17 cellular contexts compared by ENCODE assay signal in the genomic region with DNA sequence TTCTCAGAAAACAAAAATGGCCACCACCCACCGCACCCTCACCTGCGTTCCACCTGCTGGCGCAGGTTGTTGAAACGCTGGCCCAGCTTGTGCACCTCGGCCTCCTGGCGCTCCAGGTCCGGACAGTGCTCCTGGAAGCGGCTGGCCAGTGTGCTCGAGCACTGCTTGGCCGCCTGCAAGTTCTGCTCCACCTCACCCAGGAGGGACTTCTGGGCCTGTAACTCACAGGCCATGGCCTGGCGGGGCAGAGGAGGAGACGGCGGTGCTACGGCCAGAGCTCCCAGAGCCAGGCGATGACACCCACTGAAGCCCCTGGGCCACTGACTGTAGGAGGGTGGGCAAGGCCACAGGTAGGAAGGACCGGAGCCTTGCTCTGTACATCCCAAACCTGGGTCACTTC. TPM values are rescaled to one million over a fixed set of nuclear protein-coding genes. Genes with fewer than 3 reads are reported as not detected.
A peak's percentile ranks its signal among the peaks of the same experiment; 100 is the strongest.
DNase-seq lines count a peak whose midpoint lies in the region; ATAC-seq, FAIRE-seq and TF ChIP-seq lines count a peak whose summit lies in the region.
"Had no signal": no experiment of that assay in that cellular context is flagged by ENCODE, and none has a peak within 500 bp of the region (broad histone marks: within the 10 kb centered on the region; RNA-seq: fewer than 3 reads in every experiment).

No MANE protein-coding gene starts in this region.

- peaks cover 3% of the 10 kb centered on the region for H3K27me3 Mint-ChIP-seq in glutamatergic neuron (ENCODE audit: unreplicated experiment)
- H3K27me3 Mint-ChIP-seq: CD4-positive, alpha-beta memory T cell had no signal

- no peak for TF ChIP-seq POLR2A in HepG2 (IDR thresholded peaks at IDR 0.05; ENCODE audit: insufficient read depth in 1 of 2, low read depth in 2 of 2, low read length in 2 of 2)
- TF ChIP-seq POLR2A in right lobe of liver (IDR thresholded peaks at IDR 0.05): no peak

- POLR2A ChIA-PET in HepG2 (lab: Yijun Ruan, JAX): no interaction called here

- H3K9me3 ChIP-seq in HepG2 (ENCODE audit: low read length): no peaks in the 10 kb centered on the region
- no peaks in the 10 kb centered on the region for H3K9me3 ChIP-seq in right lobe of liver
- H3K9me3 ChIP-seq in osteoblast (ENCODE audit: low read depth, low read length): no peaks in the 10 kb centered on the region
- H3K9me3 ChIP-seq: BLaER1 had no signal

- ATAC-seq in HepG2 (no peak; the same call in 2 of the 3 replicates), right lobe of liver (no peak)
- ATAC-seq: GM23338, HCT116 had no signal

- H3K4me3 Mint-ChIP-seq in glutamatergic neuron (ENCODE audit: unreplicated experiment): no peak overlapping the region
- H3K4me3 Mint-ChIP-seq: CD14-positive monocyte; CD4-positive, alpha-beta memory T cell; GM23338; HFFc6 had no signal

- H3K27ac ChIP-seq in HepG2 (ENCODE audit: extremely low read length, insufficient read depth, low read length): no peak overlapping the region
- no peak overlapping the region for H3K27ac ChIP-seq in right lobe of liver
- no peak overlapping the region for H3K27ac ChIP-seq in osteoblast (ENCODE audit: low read depth, low read length)
- H3K27ac ChIP-seq: BLaER1 had no signal

- no peaks in the 10 kb centered on the region for H3K4me1 ChIP-seq in HepG2 (ENCODE audit: insufficient read depth, low read length)
- H3K4me1 ChIP-seq in right lobe of liver: peaks cover 0 to 6% (median 0%) of the 10 kb centered on the region in 4 donors
- H3K4me1 ChIP-seq in osteoblast (ENCODE audit: insufficient read depth, low read length): no peaks in the 10 kb centered on the region

- FAIRE-seq in HepG2 (lab: Jason Lieb, UNC): no peak
- FAIRE-seq: H54 had no signal

- BruUV-seq in HepG2 (replicated peaks; lab: Mats Ljungman, UMichigan): no TSS peak

- no peak for DNase-seq in HepG2 (ENCODE audit: low spot score)
- DNase-seq in right lobe of liver: no peak
- no peak for DNase-seq in glutamatergic neuron
- DNase-seq in osteoblast (ENCODE audit: insufficient read length, low spot score, missing footprints): peak; percentile 66
- no peak for DNase-seq in NCI-H1417 treated with DMSO at 0.1 percent for 48 hours (lab: John Stamatoyannopoulos, UW)
- DNase-seq in cerebellum (ENCODE audit: low spot score): no peak
- DNase-seq: 8988T; CD4-positive, alpha-beta memory T cell; DMS153; DMS79; GDM1; HFFc6 had no signal

- peaks cover 32% of the 10 kb centered on the region for H3K4me1 Mint-ChIP-seq in glutamatergic neuron (ENCODE audit: low read depth, unreplicated experiment)
- H3K4me1 Mint-ChIP-seq: GM23338 had no signal

- no peak for TF ChIP-seq CTCF in HepG2 (CRISPR knock-in tag; IDR thresholded peaks at IDR 0.05)
- TF ChIP-seq CTCF in right lobe of liver (IDR thresholded peaks at IDR 0.05): no peak
- TF ChIP-seq CTCF in glutamatergic neuron (IDR thresholded peaks at IDR 0.05; ENCODE audit: partially characterized antibody, unreplicated experiment): no peak
- no peak for TF ChIP-seq CTCF in osteoblast (IDR thresholded peaks at IDR 0.05; ENCODE audit: extremely low read depth, low read depth, low read length)

- no peaks in the 10 kb centered on the region for H3K27me3 ChIP-seq in HepG2 (ENCODE audit: control insufficient read depth in 1 of 2, insufficient read depth in 2 of 2, low read length in 2 of 2)
- no peaks in the 10 kb centered on the region for H3K27me3 ChIP-seq in right lobe of liver
- H3K27me3 ChIP-seq in osteoblast (ENCODE audit: insufficient read depth, low read length): no peaks in the 10 kb centered on the region
- H3K27me3 ChIP-seq: BLaER1 had no signal

- TF ChIP-seq RAD21 in HepG2 (CRISPR knock-in tag; IDR thresholded peaks at IDR 0.05): no peak

- TF ChIP-seq EP300 in HepG2 (IDR thresholded peaks at IDR 0.05; ENCODE audit: low read depth in 2 of 2, low read length in 2 of 2): no peak
- TF ChIP-seq EP300 in HepG2 (CRISPR knock-in tag; IDR thresholded peaks at IDR 0.05; ENCODE audit: borderline replicate concordance): no peak

- no peak overlapping the region for H3K9ac ChIP-seq in HepG2 (ENCODE audit: insufficient read depth, low read depth, low read length)
- H3K9ac ChIP-seq: BLaER1 had no signal

- in situ Hi-C loops in HepG2 (cut with HindIII; ENCODE audit: extremely low pct_ligation_motif_present, low pct_unique_long_range_greater_than_20kb): no loop called here

- peaks cover 9% of the 10 kb centered on the region for H3K9me3 Mint-ChIP-seq in glutamatergic neuron (ENCODE audit: unreplicated experiment)
- H3K9me3 Mint-ChIP-seq: CD4-positive, alpha-beta memory T cell; GM23338; HFFc6 had no signal

- H3K36me3 ChIP-seq in HepG2 (replicated peaks in 1 of 2; ENCODE audit: control insufficient read depth in 1 of 2, insufficient read depth in 2 of 2, low read length in 2 of 2) (peaks cover 0 to 14% of the 10 kb centered on the region in 2 experiments; a peak in 3 of 5 replicates), right lobe of liver (peaks cover 0 to 47% (median 17%) of the 10 kb centered on the region in 4 donors), osteoblast (ENCODE audit: insufficient read depth, low read length) (peaks cover 18% of the 10 kb centered on the region)

- H3K4me2 ChIP-seq in HepG2 (ENCODE audit: low read depth, low read length): no peak overlapping the region
- no peak overlapping the region for H3K4me2 ChIP-seq in osteoblast (ENCODE audit: insufficient read depth, low read length)
- H3K4me2 ChIP-seq: BLaER1, GM23338 had no signal

- peaks cover 7% of the 10 kb centered on the region for H3K36me3 Mint-ChIP-seq in glutamatergic neuron (ENCODE audit: unreplicated experiment)

- WGBS in HepG2 (ENCODE audit: low lambda C conversion rate): 95% methylated on average over 9 of the region's 16 CpGs
- 79% methylated on average over 3 of the region's 16 CpGs for WGBS in right lobe of liver (ENCODE audit: insufficient coverage, low coverage, low lambda C conversion rate, missing lambda C conversion rate)

- H3K27ac Mint-ChIP-seq in glutamatergic neuron (ENCODE audit: unreplicated experiment): peak overlapping the region; percentile 77
- H3K27ac Mint-ChIP-seq: CD4-positive, alpha-beta memory T cell; GM23338; HFFc6 had no signal

- CTCF ChIA-PET in HepG2 (lab: Yijun Ruan, JAX; ENCODE audit: low intra/inter-chr PET ratio, low total read pairs): no interaction called here

- H4K20me1 ChIP-seq in HepG2 (ENCODE audit: insufficient read depth, low read length) (no peaks in the 10 kb centered on the region), osteoblast (ENCODE audit: insufficient read depth, low read length) (peaks cover 3% of the 10 kb centered on the region)

- intact Hi-C loops in HepG2 (cut with micrococcal nuclease; ENCODE audit: unreplicated experiment): no loop called here
- intact Hi-C loops in right lobe of liver (cut with DNase I): no loop called here

- H3K79me2 ChIP-seq in HepG2 (ENCODE audit: insufficient read depth, low read length) (no peaks in the 10 kb centered on the region), osteoblast (ENCODE audit: insufficient read depth, low read length) (no peaks in the 10 kb centered on the region)

- no peak overlapping the region for H3K4me3 ChIP-seq in HepG2 (replicated peaks in 1 of 3; ENCODE audit: insufficient read depth in 1 of 3, low read depth in 2 of 3, low read length in 3 of 3)
- H3K4me3 ChIP-seq in right lobe of liver: no peak overlapping the region
- H3K4me3 ChIP-seq in osteoblast (ENCODE audit: insufficient read depth, low read length): no peak overlapping the region
- H3K4me3 ChIP-seq: BLaER1, GM23338 had no signal

- no peak overlapping the region for H2AFZ ChIP-seq in HepG2 (ENCODE audit: low read length)
- no peak overlapping the region for H2AFZ ChIP-seq in osteoblast (ENCODE audit: low read length)
- H2AFZ ChIP-seq: GM23338 had no signal

RNA-seq across cellular contexts. Expression of a gene that starts 43.4 kb away (rescaled TPM):
- total RNA-seq in HepG2 (2016; rRNA removed; fragmentation: Illumina TruSeq; extraction: Trizol) (19.4 and 23.5 TPM in 2 replicates), right lobe of liver (10 to 100 TPM; 12.0 to 18.6 (median 16.2) TPM), glutamatergic neuron (ENCODE audit: unreplicated experiment) (34.3 TPM), osteoblast (34.5 and 38.4 TPM in 2 replicates), cerebellum (18.1 TPM)
- 3.2 and 3.4 TPM in 2 replicates for total RNA-seq in HepG2 (2016; cell fraction: cytosol; rRNA removed; fragmentation: Illumina TruSeq; extraction: Trizol; ENCODE audit: low read depth)
- total RNA-seq in HepG2 (2016; cell fraction: insoluble cytoplasmic fraction; rRNA removed; fragmentation: Illumina TruSeq; extraction: Trizol): 16.5 and 23.4 TPM in 2 replicates
- total RNA-seq in HepG2 (2016; cell fraction: membrane; rRNA removed; fragmentation: Illumina TruSeq; extraction: Trizol): 7.7 and 8.3 TPM in 2 replicates
- total RNA-seq in HepG2 (2016; cell fraction: nucleus; rRNA removed; fragmentation: Illumina TruSeq; extraction: Trizol): 21.8 and 22.1 TPM in 2 replicates
- polyA plus RNA-seq in HepG2 (2011; rRNA removed): 10.6 TPM in 2 replicates
- 6.2 and 7.7 TPM in 2 replicates for polyA plus RNA-seq in HepG2 (2011; cell fraction: cytosol; rRNA removed)
- polyA plus RNA-seq in HepG2 (2011; cell fraction: nucleus; rRNA removed): 31.3 and 37.9 TPM in 2 replicates
- polyA plus RNA-seq in HepG2 (2012): 12.1 and 15.1 TPM in 2 replicates
- 0.95 and 1.1 TPM in 2 replicates for polyA plus RNA-seq in HepG2 (2016; cell fraction: cytosol; fragmentation: Illumina TruSeq; extraction: Trizol; ENCODE audit: low read depth)
- polyA plus RNA-seq in HepG2 (2016; cell fraction: insoluble cytoplasmic fraction; fragmentation: Illumina TruSeq; extraction: Trizol; ENCODE audit: low read depth): 13.1 and 16.1 TPM in 2 replicates
- 2.9 and 3.3 TPM in 2 replicates for polyA plus RNA-seq in HepG2 (2016; cell fraction: membrane; fragmentation: Illumina TruSeq; extraction: Trizol; ENCODE audit: low read depth)
- polyA plus RNA-seq in HepG2 (2016; cell fraction: nucleus; fragmentation: Illumina TruSeq; extraction: Trizol; ENCODE audit: insufficient read depth, low read depth): 28.3 and 29.1 TPM in 2 replicates
- 31.7 and 41.5 TPM in 2 replicates for polyA minus RNA-seq in HepG2 (2011; rRNA and poly(A)+ RNA removed; ENCODE audit: low replicate concordance)
- polyA minus RNA-seq in HepG2 (2011; cell fraction: cytosol; rRNA and poly(A)+ RNA removed): 9.0 and 10.1 TPM in 2 replicates
- polyA minus RNA-seq in HepG2 (2011; cell fraction: nucleus; rRNA and poly(A)+ RNA removed): 20.9 and 24.1 TPM in 2 replicates

RNA-seq across cellular contexts. Expression of a gene that starts 43.6 kb away (rescaled TPM):
- total RNA-seq in HepG2 (2016; rRNA removed; fragmentation: Illumina TruSeq; extraction: Trizol): 48.7 and 65.0 TPM in 2 replicates
- total RNA-seq in HepG2 (2016; cell fraction: cytosol; rRNA removed; fragmentation: Illumina TruSeq; extraction: Trizol; ENCODE audit: low read depth): 15.9 and 19.4 TPM in 2 replicates
- total RNA-seq in HepG2 (2016; cell fraction: insoluble cytoplasmic fraction; rRNA removed; fragmentation: Illumina TruSeq; extraction: Trizol): 45.2 and 62.7 TPM in 2 replicates
- total RNA-seq in HepG2 (2016; cell fraction: membrane; rRNA removed; fragmentation: Illumina TruSeq; extraction: Trizol): 15.9 and 18.0 TPM in 2 replicates
- total RNA-seq in HepG2 (2016; cell fraction: nucleus; rRNA removed; fragmentation: Illumina TruSeq; extraction: Trizol): 42.0 and 52.4 TPM in 2 replicates
- polyA plus RNA-seq in HepG2 (2011; rRNA removed): 28.3 and 35.0 TPM in 2 replicates
- 19.7 and 20.6 TPM in 2 replicates for polyA plus RNA-seq in HepG2 (2011; cell fraction: cytosol; rRNA removed)
- polyA plus RNA-seq in HepG2 (2011; cell fraction: nucleus; rRNA removed): 37.8 and 42.0 TPM in 2 replicates
- polyA plus RNA-seq in HepG2 (2012): 24.7 and 35.3 TPM in 2 replicates
- 5.7 and 7.1 TPM in 2 replicates for polyA plus RNA-seq in HepG2 (2016; cell fraction: cytosol; fragmentation: Illumina TruSeq; extraction: Trizol; ENCODE audit: low read depth)
- polyA plus RNA-seq in HepG2 (2016; cell fraction: insoluble cytoplasmic fraction; fragmentation: Illumina TruSeq; extraction: Trizol; ENCODE audit: low read depth): 52.7 and 61.5 TPM in 2 replicates
- 9.9 and 13.3 TPM in 2 replicates for polyA plus RNA-seq in HepG2 (2016; cell fraction: membrane; fragmentation: Illumina TruSeq; extraction: Trizol; ENCODE audit: low read depth)
- 79.5 and 95.5 TPM in 2 replicates for polyA plus RNA-seq in HepG2 (2016; cell fraction: nucleus; fragmentation: Illumina TruSeq; extraction: Trizol; ENCODE audit: insufficient read depth, low read depth)
- 31.8 and 71.0 TPM in 2 replicates for polyA minus RNA-seq in HepG2 (2011; rRNA and poly(A)+ RNA removed; ENCODE audit: low replicate concordance)
- 7.9 and 8.7 TPM in 2 replicates for polyA minus RNA-seq in HepG2 (2011; cell fraction: cytosol; rRNA and poly(A)+ RNA removed)
- polyA minus RNA-seq in HepG2 (2011; cell fraction: nucleus; rRNA and poly(A)+ RNA removed): 30.6 and 30.8 TPM in 2 replicates
- total RNA-seq in right lobe of liver: 10 to 100 TPM; 33.1 to 55.2 (median 51.2) TPM
- 133 TPM for total RNA-seq in glutamatergic neuron (ENCODE audit: unreplicated experiment)
- 48.0 and 48.1 TPM in 2 replicates for total RNA-seq in osteoblast
- 55.9 TPM for total RNA-seq in cerebellum

RNA-seq across cellular contexts. Expression of a gene that starts 46.3 kb away (rescaled TPM):
- total RNA-seq in HepG2 (2016; rRNA removed; fragmentation: Illumina TruSeq; extraction: Trizol) (4.4 and 6.6 TPM in 2 replicates), right lobe of liver (10 to 100 TPM in 4 of 6 experiments, 1 to 10 TPM in 2; 6.9 to 23.8 (median 14.4) TPM), glutamatergic neuron (ENCODE audit: unreplicated experiment) (4.7 TPM), osteoblast (24.2 and 27.1 TPM in 2 replicates), cerebellum (3.3 TPM)
- total RNA-seq in HepG2 (2016; cell fraction: cytosol; rRNA removed; fragmentation: Illumina TruSeq; extraction: Trizol; ENCODE audit: low read depth): 1.1 and 1.5 TPM in 2 replicates
- 3.3 and 6.8 TPM in 2 replicates for total RNA-seq in HepG2 (2016; cell fraction: insoluble cytoplasmic fraction; rRNA removed; fragmentation: Illumina TruSeq; extraction: Trizol)
- 1.8 and 2.4 TPM in 2 replicates for total RNA-seq in HepG2 (2016; cell fraction: membrane; rRNA removed; fragmentation: Illumina TruSeq; extraction: Trizol)
- 8.8 and 10.7 TPM in 2 replicates for total RNA-seq in HepG2 (2016; cell fraction: nucleus; rRNA removed; fragmentation: Illumina TruSeq; extraction: Trizol)
- polyA plus RNA-seq in HepG2 (2011; rRNA removed): 5.7 and 7.5 TPM in 2 replicates
- 4.1 and 4.4 TPM in 2 replicates for polyA plus RNA-seq in HepG2 (2011; cell fraction: cytosol; rRNA removed)
- polyA plus RNA-seq in HepG2 (2011; cell fraction: nucleus; rRNA removed): 19.1 and 22.6 TPM in 2 replicates
- 5.2 and 7.1 TPM in 2 replicates for polyA plus RNA-seq in HepG2 (2012)
- 0.62 and 0.73 TPM in 2 replicates for polyA plus RNA-seq in HepG2 (2016; cell fraction: cytosol; fragmentation: Illumina TruSeq; extraction: Trizol; ENCODE audit: low read depth)
- polyA plus RNA-seq in HepG2 (2016; cell fraction: insoluble cytoplasmic fraction; fragmentation: Illumina TruSeq; extraction: Trizol; ENCODE audit: low read depth): 2.7 and 3.1 TPM in 2 replicates
- 0.72 and 0.92 TPM in 2 replicates for polyA plus RNA-seq in HepG2 (2016; cell fraction: membrane; fragmentation: Illumina TruSeq; extraction: Trizol; ENCODE audit: low read depth)
- 14.4 and 14.5 TPM in 2 replicates for polyA plus RNA-seq in HepG2 (2016; cell fraction: nucleus; fragmentation: Illumina TruSeq; extraction: Trizol; ENCODE audit: insufficient read depth, low read depth)
- 9.9 and 18.8 TPM in 2 replicates for polyA minus RNA-seq in HepG2 (2011; rRNA and poly(A)+ RNA removed; ENCODE audit: low replicate concordance)
- polyA minus RNA-seq in HepG2 (2011; cell fraction: cytosol; rRNA and poly(A)+ RNA removed): 6.1 and 7.4 TPM in 2 replicates
- polyA minus RNA-seq in HepG2 (2011; cell fraction: nucleus; rRNA and poly(A)+ RNA removed): 7.3 and 10.2 TPM in 2 replicates
- total RNA-seq: CD4-positive, alpha-beta memory T cell had no signal
